ENCODE assay signal across 8 cellular contexts in genomic region chr17:64781394-64781793, GRCh38.
DNase-seq lines count a peak whose midpoint lies in the region; ATAC-seq and TF ChIP-seq lines count a peak whose summit lies in the region.

No MANE protein-coding gene starts in this region.

- H3K79me2 ChIP-seq in KMS-11 (ENCODE audit: insufficient read depth, low read depth): no peaks in the 10 kb centered on the region

- H3K27ac Mint-ChIP-seq in CD8-positive, alpha-beta T cell: no peak overlapping the region
- H3K27ac Mint-ChIP-seq in activated CD4-positive, alpha-beta memory T cell treated with anti-CD3 and anti-CD28 coated beads, Interleukin-2, amount 10 ng/mL, durations not matched to agents 7 days and 5 days: peak overlapping the region; percentile 31

- peaks cover 25% of the 10 kb centered on the region for H3K36me3 Mint-ChIP-seq in CD8-positive, alpha-beta T cell
- H3K36me3 Mint-ChIP-seq in activated CD4-positive, alpha-beta memory T cell treated with anti-CD3 and anti-CD28 coated beads, Interleukin-2, amount 10 ng/mL, durations not matched to agents 7 days and 5 days (ENCODE audit: low read depth): peaks cover 32% of the 10 kb centered on the region

- H3K9me3 Mint-ChIP-seq in CD8-positive, alpha-beta T cell: no peaks in the 10 kb centered on the region
- no peaks in the 10 kb centered on the region for H3K9me3 Mint-ChIP-seq in activated CD4-positive, alpha-beta memory T cell treated with anti-CD3 and anti-CD28 coated beads, Interleukin-2, amount 10 ng/mL, durations not matched to agents 7 days and 5 days

- no peaks in the 10 kb centered on the region for H4K20me1 ChIP-seq in KMS-11 (ENCODE audit: insufficient read depth)

- H3K4me1 ChIP-seq in CD8-positive, alpha-beta T cell (ENCODE audit: insufficient read depth, low read length): peaks cover 37% of the 10 kb centered on the region
- H3K4me1 ChIP-seq in KMS-11 (ENCODE audit: low read depth, poor library complexity, severe bottlenecking) (peaks cover 16% of the 10 kb centered on the region), neutrophil (ENCODE audit: control insufficient read depth in 1 of 2, insufficient read depth in 1 of 2, low read depth in 1 of 2, low read length in 1 of 2) (peaks cover 63 to 68% of the 10 kb centered on the region in 2 experiments)

- CTCF ChIA-PET in CD8-positive, alpha-beta T cell (lab: Charles Lee): no interaction called here
- CTCF ChIA-PET in activated CD4-positive, alpha-beta memory T cell treated with anti-CD3 and anti-CD28 coated beads, Interleukin-2, amount 10 ng/mL, durations not matched to agents 7 days and 5 days (lab: Charles Lee): interaction anchor here (1.3 kb wide), 1 partner anchor 398 kb away, joined by 3 read pairs; no protein-coding TSS in a partner anchor

- H2AFZ ChIP-seq in KMS-11 (ENCODE audit: low read depth): peak overlapping the region; percentile 22; the same call in 1 of the 2 replicates

- TF ChIP-seq CTCF in CD8-positive, alpha-beta T cell (IDR thresholded peaks at IDR 0.05): no peak
- TF ChIP-seq CTCF in KMS-11 (conservative IDR thresholded peaks at IDR 0.05; ENCODE audit: low read depth, low read length) (no peak), neutrophil (IDR thresholded peaks at IDR 0.05) (no peak)

- peaks cover 26% of the 10 kb centered on the region for H3K4me1 Mint-ChIP-seq in CD8-positive, alpha-beta T cell (ENCODE audit: low read depth)
- H3K4me1 Mint-ChIP-seq in activated CD4-positive, alpha-beta memory T cell treated with anti-CD3 and anti-CD28 coated beads, Interleukin-2, amount 10 ng/mL, durations not matched to agents 7 days and 5 days: peaks cover 42% of the 10 kb centered on the region

- H3K9ac ChIP-seq in KMS-11: no peak overlapping the region

- peak in 6 of 7 experiments; percentile 15 to 69 (median 50) for DNase-seq in CD8-positive, alpha-beta T cell
- peak; percentile 73 for DNase-seq in activated CD4-positive, alpha-beta memory T cell treated with anti-CD3 and anti-CD28 coated beads, Interleukin-2, amount 10 ng/mL, durations not matched to agents 7 days and 5 days
- DNase-seq in NCI-H526 treated with DMSO at 0.1 percent for 48 hours (lab: John Stamatoyannopoulos, UW): no peak
- no peak for DNase-seq in NK-92 treated with Interleukin-12 subunit alpha and Interleukin-12 subunit beta, amount 100 ng/mL, for 24 hours (lab: John Stamatoyannopoulos, UW)

- peak overlapping the region; percentile 21; the same call in 1 of the 2 replicates for H3K4me2 ChIP-seq in KMS-11

- POLR2A ChIA-PET in CD8-positive, alpha-beta T cell (lab: Charles Lee): no interaction called here
- POLR2A ChIA-PET in activated CD4-positive, alpha-beta memory T cell treated with anti-CD3 and anti-CD28 coated beads, Interleukin-2, amount 10 ng/mL, durations not matched to agents 7 days and 5 days (lab: Charles Lee): interaction anchor here (1.2 to 1.8 kb wide), 4 partner anchors 12 to 276 kb away, joined by 3 to 9 read pairs (median 6); no protein-coding TSS in a partner anchor

- no peaks in the 10 kb centered on the region for H3K27me3 ChIP-seq in CD8-positive, alpha-beta T cell (ENCODE audit: insufficient read depth, low read length)
- no peaks in the 10 kb centered on the region; the same call in 1 of the 2 replicates for H3K27me3 ChIP-seq in KMS-11 (ENCODE audit: insufficient read depth, low read depth)
- peaks cover 27% of the 10 kb centered on the region for H3K27me3 ChIP-seq in neutrophil

- ATAC-seq in CD8-positive, alpha-beta T cell: peak; percentile 21
- ATAC-seq in esophagus mucosa (peak; percentile 25), GM21619 (IDR thresholded peaks at IDR 0.05; ENCODE audit: unreplicated experiment) (no peak)

- no peaks in the 10 kb centered on the region for H3K36me3 ChIP-seq in CD8-positive, alpha-beta T cell (ENCODE audit: insufficient read depth, low read length)
- H3K36me3 ChIP-seq in KMS-11 (ENCODE audit: insufficient read depth) (no peaks in the 10 kb centered on the region), neutrophil (peaks cover 54% of the 10 kb centered on the region)

- intact Hi-C loops in CD8-positive, alpha-beta T cell (cut with DNase I, micrococcal nuclease): no loop called here

- H3K4me3 ChIP-seq in CD8-positive, alpha-beta T cell (ENCODE audit: low read depth, low read length): no peak overlapping the region
- H3K4me3 ChIP-seq in KMS-11 (IDR thresholded peaks at IDR 0.05; ENCODE audit: insufficient read depth, low read depth, low read length): no peak overlapping the region
- peak overlapping the region; percentile 80 to 87 for H3K4me3 ChIP-seq in neutrophil (ENCODE audit: low read depth in 1 of 2, low read length in 1 of 2)

- H3K4me3 Mint-ChIP-seq in CD8-positive, alpha-beta T cell: peak overlapping the region; percentile 59
- peak overlapping the region; percentile 82 for H3K4me3 Mint-ChIP-seq in activated CD4-positive, alpha-beta memory T cell treated with anti-CD3 and anti-CD28 coated beads, Interleukin-2, amount 10 ng/mL, durations not matched to agents 7 days and 5 days

- no peak overlapping the region for H3K27ac ChIP-seq in CD8-positive, alpha-beta T cell (ENCODE audit: low read depth, low read length)
- H3K27ac ChIP-seq in KMS-11 (no peak overlapping the region), neutrophil (peak overlapping the region; percentile 78)

- peaks cover 2% of the 10 kb centered on the region for H3K27me3 Mint-ChIP-seq in CD8-positive, alpha-beta T cell (ENCODE audit: low read depth)
- peaks cover 1% of the 10 kb centered on the region for H3K27me3 Mint-ChIP-seq in activated CD4-positive, alpha-beta memory T cell treated with anti-CD3 and anti-CD28 coated beads, Interleukin-2, amount 10 ng/mL, durations not matched to agents 7 days and 5 days

- H3K9me3 ChIP-seq in CD8-positive, alpha-beta T cell (ENCODE audit: low read length): no peaks in the 10 kb centered on the region
- no peaks in the 10 kb centered on the region for H3K9me3 ChIP-seq in neutrophil

Comparison
In these comparisons a context has a peak if more than half of its experiments do, and no peak if none do; other contexts are left out.
1. DNase-seq: peak in CD8-positive, alpha-beta T cell (6 of 7) and activated CD4-positive, alpha-beta memory T cell treated with anti-CD3 and anti-CD28 coated beads, Interleukin-2, amount 10 ng/mL, durations not matched to agents 7 days and 5 days (single experiment); none in NCI-H526 treated with DMSO at 0.1 percent for 48 hours (single experiment) and NK-92 treated with Interleukin-12 subunit alpha and Interleukin-12 subunit beta, amount 100 ng/mL, for 24 hours (single experiment).
2. H3K4me3 ChIP-seq: peak in neutrophil (2 of 2); none in CD8-positive, alpha-beta T cell (single experiment) and KMS-11 (single experiment).